21 cellular contexts compared by ENCODE assay signal in the genomic region with DNA sequence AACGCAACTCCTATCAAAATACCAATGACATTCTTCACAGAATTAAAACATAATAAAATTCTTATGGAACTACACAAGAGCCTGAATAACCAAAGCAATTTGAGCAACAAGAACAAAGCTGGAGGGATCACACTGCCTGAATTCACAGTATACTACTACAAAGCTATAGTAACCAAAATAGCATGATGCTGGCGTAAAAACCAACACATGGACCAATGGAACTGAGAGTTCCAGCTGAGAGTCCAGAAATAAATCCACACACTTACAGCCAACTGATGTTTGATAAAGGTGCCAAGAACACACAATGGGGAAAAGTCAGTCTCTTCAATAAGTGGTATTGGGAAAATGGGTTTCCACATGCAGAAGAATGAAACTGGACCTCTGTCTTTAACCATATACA. TPM values are rescaled to one million over a fixed set of nuclear protein-coding genes. Genes with fewer than 3 reads are reported as not detected.
DNase-seq lines count a peak whose midpoint lies in the region; ATAC-seq and TF ChIP-seq lines count a peak whose summit lies in the region.
"Had no signal": no experiment of that assay in that cellular context is flagged by ENCODE, and none has a peak within 500 bp of the region (broad histone marks: within the 10 kb centered on the region; RNA-seq: fewer than 3 reads in every experiment).

No MANE protein-coding gene starts in this region.

- H3K27ac ChIP-seq in gastrocnemius medialis (peak overlapping the region in 3 of 4 donors; percentile 28 to 71 (median 66)), RWPE1 (no peak overlapping the region)
- H3K27ac ChIP-seq: 22Rv1, BLaER1, C4-2B had no signal

- H3K4me1 ChIP-seq in gastrocnemius medialis: peaks cover 35 to 46% of the 10 kb centered on the region in 2 donors
- H3K4me1 ChIP-seq in HAP-1: no peaks in the 10 kb centered on the region
- H3K4me1 ChIP-seq: BLaER1 had no signal

- H3K9me3 ChIP-seq in gastrocnemius medialis (no peaks in the 10 kb centered on the region), HAP-1 (no peaks in the 10 kb centered on the region)
- H3K9me3 ChIP-seq: BLaER1 had no signal

- H3K27me3 ChIP-seq in gastrocnemius medialis (no peaks in the 10 kb centered on the region), HAP-1 (ENCODE audit: low read depth) (no peaks in the 10 kb centered on the region)
- H3K27me3 ChIP-seq: BLaER1 had no signal

- in situ Hi-C loops in gastrocnemius medialis (cut with MboI; ENCODE audit: low sequenced_read_pairs in 4 of 4) (no loop called here), HAP-1 (cut with MboI; ENCODE audit: low sequenced_read_pairs) (no loop called here)

- POLR2A ChIA-PET in RWPE1 (lab: Yijun Ruan, JAX; ENCODE audit: low non-redundant PET): no interaction called here

- DNase-seq in Right ventricle myocardium inferior (ENCODE audit: missing footprints) (no peak), cardiac septum (ENCODE audit: low spot score) (no peak), left ventricle myocardium superior (no peak), gastrocnemius medialis (no peak), RWPE1 (ENCODE audit: low spot score) (no peak), HAP-1 (ENCODE audit: low spot score in 2 of 2) (no peak)
- DNase-seq: CD4-positive, alpha-beta T cell; CD8-positive, alpha-beta memory T cell; DMS 273 treated with DMSO at 0.1 percent for 48 hours; DMS79 treated with DMSO at 0.1 percent for 48 hours; GF-D8; H9; HFFc6 had no signal

- no peak overlapping the region for H3K4me3 ChIP-seq in gastrocnemius medialis
- H3K4me3 ChIP-seq in HAP-1: no peak overlapping the region
- H3K4me3 ChIP-seq: BLaER1, GM23338 had no signal

- peak; percentile 64 for ATAC-seq in Right ventricle myocardium inferior
- peak; percentile 86 for ATAC-seq in left ventricle myocardium superior
- peak in 1 of 2 donors; percentile 73 for ATAC-seq in gastrocnemius medialis
- ATAC-seq: GM23338 had no signal

- H3K36me3 ChIP-seq in gastrocnemius medialis: no peaks in the 10 kb centered on the region
- H3K36me3 ChIP-seq in HAP-1 (replicated peaks): no peaks in the 10 kb centered on the region
- H3K36me3 ChIP-seq: BLaER1 had no signal

- CTCF ChIA-PET in RWPE1 (lab: Yijun Ruan, JAX): no interaction called here

- no peak for TF ChIP-seq POLR2A in gastrocnemius medialis (IDR thresholded peaks at IDR 0.05)

- intact Hi-C loops in Right ventricle myocardium inferior (cut with DNase I): no loop called here
- intact Hi-C loops in cardiac septum (cut with DNase I): no loop called here
- intact Hi-C loops in left ventricle myocardium superior (cut with micrococcal nuclease): no loop called here
- intact Hi-C loops in gastrocnemius medialis (cut with DNase I; ENCODE audit: low total_unique reads): no loop called here

- TF ChIP-seq CTCF in gastrocnemius medialis (IDR thresholded peaks at IDR 0.05 in 4 of 5, conservative IDR thresholded peaks at IDR 0.05 in 1 of 5) (no peak), RWPE1 (conservative IDR thresholded peaks at IDR 0.05; ENCODE audit: low read depth) (no peak)

RNA-seq across cellular contexts. Expression of gene MLIP, which starts 6.9 kb away (rescaled TPM):
- 407 TPM for total RNA-seq in Right ventricle myocardium inferior
- 319 TPM for total RNA-seq in cardiac septum
- total RNA-seq in left ventricle myocardium superior: 436 TPM
- total RNA-seq in gastrocnemius medialis: 100 to 1,000 TPM; 130 to 200 (median 160) TPM
- total RNA-seq: B cell; CD4-positive, alpha-beta T cell; CD8-positive, alpha-beta memory T cell; Daoy; G401; GM23338; H4; H9; HFFc6 had no signal
